1 cellular context compared by ENCODE assay signal in the genomic region with DNA sequence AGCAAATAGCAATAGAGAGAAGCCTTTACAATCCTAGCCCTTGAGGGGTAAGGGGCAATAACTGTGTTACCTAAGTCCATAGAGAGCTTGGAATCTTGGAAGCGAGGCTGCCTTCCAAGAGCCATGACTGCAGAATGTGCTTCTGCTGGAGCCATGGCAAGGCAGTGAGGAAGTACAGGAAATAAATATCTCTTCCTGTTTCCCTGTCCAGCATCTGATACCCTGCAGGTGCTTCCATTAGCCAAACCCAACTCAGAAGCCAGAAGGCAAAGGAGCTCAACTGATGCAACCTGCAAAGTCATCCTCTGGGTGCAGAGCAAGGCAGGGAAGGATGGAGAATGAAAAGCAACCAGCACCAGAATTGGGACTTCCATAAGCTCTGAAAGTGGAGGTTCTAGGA.
TF ChIP-seq lines count a peak whose summit lies in the region.

No MANE protein-coding gene starts in this region.

TF ChIP-seq in endothelial cell of umbilical vein, 7 proteins besides CTCF, POLR2A, EP300 and RAD21 (continued from another document):
- TF ChIP-seq EZH2 (IDR thresholded peaks at IDR 0.05; ENCODE audit: borderline replicate concordance, low read depth, low read length, severe bottlenecking), result no peak
